17 cellular contexts compared by ENCODE assay signal in the genomic region with DNA sequence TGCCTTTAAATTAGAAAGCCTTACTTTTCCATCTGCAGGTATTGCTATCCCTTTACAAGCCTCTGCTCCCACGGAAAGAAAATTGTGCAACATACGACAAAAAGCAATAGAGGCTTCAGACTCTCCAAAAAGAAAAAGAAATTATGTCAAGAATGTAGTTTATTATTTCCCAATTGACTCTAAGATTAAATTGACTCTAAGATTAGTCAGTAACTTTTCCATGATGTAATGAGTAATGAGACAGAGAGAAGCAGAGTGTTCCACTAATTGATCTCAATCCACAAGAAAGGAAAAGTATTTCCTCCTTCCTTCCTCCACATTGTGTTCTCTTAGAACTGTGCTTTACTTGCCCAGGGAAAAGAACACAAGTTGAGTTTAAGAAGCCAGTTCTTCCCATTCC.
"Had no signal": no experiment of that assay in that cellular context is flagged by ENCODE, and none has a peak within 500 bp of the region (broad histone marks: within the 10 kb centered on the region; RNA-seq: fewer than 3 reads in every experiment).

No MANE protein-coding gene starts in this region.

- DNase-seq: activated CD4-positive, alpha-beta T cell treated with anti-CD3 and anti-CD28 coated beads for 4 hours; activated CD8-positive, alpha-beta memory T cell treated with anti-CD3 and anti-CD28 coated beads, Interleukin-2, amount 50 U/mL, for 4 hours; activated CD8-positive, alpha-beta T cell treated with anti-CD3 and anti-CD28 coated beads for 36 hours; activated gamma-delta T cell treated with Interleukin-2 at 50 U/mL for 16 hours; activated naive CD8-positive, alpha-beta T cell treated with anti-CD3 and anti-CD28 coated beads for 36 hours; activated T-cell treated with anti-CD3 and anti-CD28 coated beads, Interleukin-2, amount 50 U/mL, for 72 hours; anterior cingulate cortex; effector CD4-positive, alpha-beta T cell; foreskin fibroblast; head of caudate nucleus; islet precursor cell; retina; spleen; stimulated activated naive CD4-positive, alpha-beta T cell treated with Interleukin-2 at 50 U/mL for 16 hours had no signal

- FAIRE-seq: colon had no signal

- ATAC-seq: activated CD8-positive, alpha-beta T cell treated with anti-CD3 and anti-CD28 coated beads for 36 hours; activated T-cell treated with anti-CD3 and anti-CD28 coated beads, Interleukin-2, amount 50 U/mL, for 72 hours; SK-N-SH treated with all-trans-retinoic acid at 6 μM for 48 hours had no signal

- H3K36me3 ChIP-seq: spleen had no signal

- H3K4me3 ChIP-seq: spleen had no signal

- H3K9me3 ChIP-seq: spleen had no signal

- H3K27ac ChIP-seq: epithelial cell of prostate, spleen had no signal

- H3K27me3 ChIP-seq: spleen had no signal
